18 cellular contexts compared by ENCODE assay signal in the genomic region with DNA sequence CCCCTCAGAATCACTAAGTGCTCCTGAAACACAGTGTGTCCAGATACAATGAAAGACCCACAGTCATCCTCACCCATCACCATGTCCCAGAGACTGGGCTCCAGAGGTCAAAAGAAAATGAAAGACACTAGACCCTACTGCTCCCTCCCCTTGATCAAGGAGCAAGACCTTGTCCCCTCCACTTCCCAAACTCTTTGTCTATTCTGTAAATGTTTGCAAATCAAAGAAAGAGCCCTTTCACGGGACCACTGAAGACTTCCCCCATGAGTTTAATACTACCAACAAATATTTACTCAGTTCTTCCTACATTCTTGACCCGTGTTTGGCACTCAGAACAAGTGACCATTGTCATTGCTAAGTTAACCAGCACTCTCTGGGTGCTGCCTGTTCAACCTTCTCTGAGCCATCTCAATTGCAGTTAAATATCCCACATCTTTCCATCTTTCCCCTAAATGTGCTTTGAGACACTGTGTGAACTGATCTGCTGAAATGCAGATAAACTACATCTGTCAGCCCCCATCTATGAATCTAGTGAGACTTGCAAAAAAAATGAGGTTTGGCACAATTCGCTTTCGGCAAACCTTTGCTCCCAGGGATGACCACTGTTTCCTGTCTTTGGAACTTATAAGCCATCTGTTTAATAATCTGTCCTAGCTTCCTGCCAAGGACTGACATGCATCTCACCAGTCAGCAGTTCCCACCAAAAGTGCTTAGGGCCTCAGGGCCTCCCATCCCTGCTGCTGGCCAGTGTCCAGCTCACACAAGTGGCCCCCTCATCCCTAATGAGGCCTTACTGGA.
DNase-seq lines count a peak whose midpoint lies in the region; ATAC-seq, FAIRE-seq and TF ChIP-seq lines count a peak whose summit lies in the region.
"Had no signal": no experiment of that assay in that cellular context is flagged by ENCODE, and none has a peak within 500 bp of the region (broad histone marks: within the 10 kb centered on the region; RNA-seq: fewer than 3 reads in every experiment).

No MANE protein-coding gene starts in this region.

- FAIRE-seq in keratinocyte (lab: Jason Lieb, UNC): peak; percentile 20
- FAIRE-seq in RCC 7860 (lab: Jason Lieb, UNC): no peak
- FAIRE-seq: colon had no signal

- no peak overlapping the region for H3K9ac ChIP-seq in keratinocyte (ENCODE audit: control insufficient read depth, extremely low read depth, insufficient read depth, low read length)

- H3K4me1 Mint-ChIP-seq in brain: peaks cover 45% of the 10 kb centered on the region
- H3K4me1 Mint-ChIP-seq: activated naive CD4-positive, alpha-beta T cell treated with anti-CD3 and anti-CD28 coated beads, Interleukin-2, amount 50 U/mL, for 24 hours had no signal

- H3K79me2 ChIP-seq in keratinocyte (ENCODE audit: control insufficient read depth, insufficient read depth, low read length): no peaks in the 10 kb centered on the region

- H3K4me3 Mint-ChIP-seq in brain: no peak overlapping the region
- H3K4me3 Mint-ChIP-seq: activated naive CD4-positive, alpha-beta T cell treated with anti-CD3 and anti-CD28 coated beads, Interleukin-2, amount 50 U/mL, for 24 hours had no signal

- no peaks in the 10 kb centered on the region for H3K9me3 Mint-ChIP-seq in brain
- H3K9me3 Mint-ChIP-seq: activated naive CD4-positive, alpha-beta T cell treated with anti-CD3 and anti-CD28 coated beads, Interleukin-2, amount 50 U/mL, for 24 hours had no signal

- intact Hi-C loops in Right ventricle myocardium inferior (cut with DNase I) (no loop called here), cardiac septum (cut with DNase I) (loop anchor here (5.0 kb wide), 1 partner anchor 39 kb away; no protein-coding TSS in a partner anchor), spleen (cut with DNase I; ENCODE audit: low total_unique reads) (no loop called here), A673 (cut with micrococcal nuclease; ENCODE audit: unreplicated experiment) (no loop called here)

- 40 to 54% (median 48%) methylated on average over 4 of the region's 4 CpGs for WGBS in spleen, 5 donors

- no peaks in the 10 kb centered on the region for H4K20me1 ChIP-seq in keratinocyte (ENCODE audit: control insufficient read depth, extremely low read depth, insufficient read depth, low read length)

- H3K9me3 ChIP-seq in keratinocyte (ENCODE audit: control insufficient read depth, low read depth, low read length): no peaks in the 10 kb centered on the region
- H3K9me3 ChIP-seq in spleen: no peaks in the 10 kb centered on the region
- no peaks in the 10 kb centered on the region for H3K9me3 ChIP-seq in A673 (ENCODE audit: low read depth, low read length, poor library complexity, severe bottlenecking)
- H3K9me3 ChIP-seq: SJSA1, transverse colon had no signal

- H2AFZ ChIP-seq in keratinocyte (ENCODE audit: control insufficient read depth, low read length): no peak overlapping the region

- no peak overlapping the region for H3K4me2 ChIP-seq in keratinocyte (ENCODE audit: control insufficient read depth, extremely low read depth, insufficient read depth, low read depth, low read length)

- H3K4me3 ChIP-seq in keratinocyte (ENCODE audit: control insufficient read depth in 2 of 3, extremely low read depth in 1 of 3, insufficient read depth in 2 of 3, low read depth in 1 of 3, low read length in 3 of 3): no peak overlapping the region
- H3K4me3 ChIP-seq in spleen: no peak overlapping the region
- no peak overlapping the region for H3K4me3 ChIP-seq in A673 (ENCODE audit: low read depth, low read length, poor library complexity, severe bottlenecking)
- H3K4me3 ChIP-seq: SJSA1, transverse colon had no signal

- POLR2A ChIA-PET in A673 (lab: Charles Lee; ENCODE audit: low non-redundant PET): no interaction called here

- TF ChIP-seq CTCF in brain (conservative IDR thresholded peaks at IDR 0.05): no peak
- no peak for TF ChIP-seq CTCF in keratinocyte (optimal IDR thresholded peaks at IDR 0.05 in 1 of 3, IDR thresholded peaks at IDR 0.05 in 1 of 3, conservative IDR thresholded peaks at IDR 0.05 in 1 of 3; ENCODE audit: extremely low read depth in 1 of 3, insufficient read depth in 2 of 3, low read length in 3 of 3)
- no peak for TF ChIP-seq CTCF in spleen (IDR thresholded peaks at IDR 0.05 in 8 of 11, conservative IDR thresholded peaks at IDR 0.05 in 3 of 11)
- TF ChIP-seq CTCF in A673 (conservative IDR thresholded peaks at IDR 0.05; ENCODE audit: low read depth, low read length): no peak

- no peaks in the 10 kb centered on the region for H3K4me1 ChIP-seq in keratinocyte (ENCODE audit: control insufficient read depth, extremely low read depth, insufficient read depth, low read length)
- peaks cover 0 to 31% (median 4%) of the 10 kb centered on the region in 6 donors for H3K4me1 ChIP-seq in spleen
- peaks cover 3% of the 10 kb centered on the region for H3K4me1 ChIP-seq in A673 (ENCODE audit: insufficient read depth, low read length, poor library complexity, severe bottlenecking)

- CTCF ChIA-PET in A673 (lab: Charles Lee): no interaction called here

- H3K36me3 Mint-ChIP-seq in brain: peaks cover 23% of the 10 kb centered on the region
- H3K36me3 Mint-ChIP-seq: activated naive CD4-positive, alpha-beta T cell treated with anti-CD3 and anti-CD28 coated beads, Interleukin-2, amount 50 U/mL, for 24 hours had no signal

- H3K27ac ChIP-seq in keratinocyte (ENCODE audit: control insufficient read depth, insufficient read depth, low read length) (no peak overlapping the region), spleen (peak overlapping the region in 7 of 8 donors; percentile 14 to 55 (median 42)), A673 (ENCODE audit: low read depth, low read length, poor library complexity, severe bottlenecking) (no peak overlapping the region)
- H3K27ac ChIP-seq: SJSA1, transverse colon, VCaP had no signal

- no peaks in the 10 kb centered on the region for H3K9me1 ChIP-seq in keratinocyte (ENCODE audit: control insufficient read depth, extremely low read depth, insufficient read depth, low read length)

- no peak for DNase-seq in Right ventricle myocardium inferior (ENCODE audit: missing footprints)
- no peak for DNase-seq in cardiac septum (ENCODE audit: low spot score)
- no peak for DNase-seq in keratinocyte (ENCODE audit: low read depth, low spot score)
- no peak for DNase-seq in spleen
- no peak for DNase-seq in A673 (ENCODE audit: low spot score)
- DNase-seq in RCC 7860 (ENCODE audit: low spot score): no peak
- DNase-seq: erythroblast; Karpas-422; NCI-H82; posterior cingulate gyrus; stimulated activated CD4-positive, alpha-beta T cell treated with anti-CD3 and anti-CD28 coated beads, Interleukin-2, amount 100 ng/mL, for 24 hours; transverse colon had no signal

- dilution Hi-C loops in keratinocyte (cut with MboI; ENCODE audit: extremely low pct_ligation_motif_present, low sequenced_read_pairs): no loop called here

- no peaks in the 10 kb centered on the region for H3K27me3 ChIP-seq in keratinocyte (ENCODE audit: control insufficient read depth, extremely low read depth, insufficient read depth, low read length)
- no peaks in the 10 kb centered on the region for H3K27me3 ChIP-seq in spleen (replicated peaks in 1 of 7)
- H3K27me3 ChIP-seq in A673 (replicated peaks; ENCODE audit: insufficient read depth, low read depth, low read length, poor library complexity): no peaks in the 10 kb centered on the region
- H3K27me3 ChIP-seq: SJSA1, transverse colon had no signal

- H3K36me3 ChIP-seq in keratinocyte (ENCODE audit: control insufficient read depth in 2 of 2, extremely low read depth in 1 of 2, insufficient read depth in 2 of 2, low read length in 2 of 2) (peaks cover 0 to 2% of the 10 kb centered on the region in 2 experiments), spleen (no peaks in the 10 kb centered on the region), A673 (ENCODE audit: insufficient read depth, low read length, poor library complexity, severe bottlenecking) (no peaks in the 10 kb centered on the region)
- H3K36me3 ChIP-seq: transverse colon had no signal

- no peaks in the 10 kb centered on the region for H3K27me3 Mint-ChIP-seq in brain

- no TSS peak for BruUV-seq in A673 (replicated peaks; lab: Mats Ljungman, UMichigan)

- peak overlapping the region in 3 of 5 experiments; percentile 10 to 63 (median 63) for H3K27ac Mint-ChIP-seq in brain
- H3K27ac Mint-ChIP-seq: activated naive CD4-positive, alpha-beta T cell treated with anti-CD3 and anti-CD28 coated beads, Interleukin-2, amount 50 U/mL, for 24 hours had no signal

- ATAC-seq in Right ventricle myocardium inferior: peak; percentile 43
- ATAC-seq in GM19467 (IDR thresholded peaks at IDR 0.05; ENCODE audit: unreplicated experiment): no peak

- no peak for TF ChIP-seq POLR2A in spleen (IDR thresholded peaks at IDR 0.05)

Comparison
In these comparisons a context has a peak if more than half of its experiments do, and no peak if none do; other contexts are left out.
1. H3K27ac ChIP-seq: peak in spleen (7 of 8); none in keratinocyte (single experiment) and A673 (single experiment).